In the genomic region with DNA sequence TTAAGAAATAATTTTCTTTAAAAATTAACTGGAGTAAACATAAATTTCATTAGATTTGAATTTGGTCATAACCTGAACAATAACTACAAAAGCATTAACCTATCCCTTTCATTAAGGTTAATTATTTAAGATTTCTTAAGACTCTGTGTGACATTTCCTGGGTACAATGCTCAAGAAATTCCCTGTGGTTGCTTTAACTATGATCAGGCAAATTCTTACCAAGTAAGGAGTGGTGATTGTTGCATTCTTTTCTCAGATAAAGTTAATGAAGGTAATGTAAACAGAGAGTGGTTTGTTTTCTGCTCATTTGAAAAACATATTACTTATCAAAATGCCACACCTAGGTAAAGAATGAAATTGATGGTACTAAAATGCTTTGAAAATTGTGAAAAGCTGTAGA, we compare ENCODE assay signal across 26 cellular contexts.
"Had no signal": no experiment of that assay in that cellular context is flagged by ENCODE, and none has a peak within 500 bp of the region (broad histone marks: within the 10 kb centered on the region; RNA-seq: fewer than 3 reads in every experiment).

No MANE protein-coding gene starts in this region.

- ATAC-seq: foreskin keratinocyte; gastroesophageal sphincter; heart right ventricle; naive thymus-derived CD4-positive, alpha-beta T cell; sciatic nerve; stimulated activated effector memory CD8-positive, alpha-beta T cell treated with anti-CD3 and anti-CD28 coated beads, Interleukin-12 subunit alpha, Interleukin-12 subunit beta, amount 100 ng/mL, for 72 hours had no signal

- DNase-seq: colonic mucosa; effector CD8-positive, alpha-beta T cell; endodermal cell; foreskin keratinocyte; glutamatergic neuron; heart right ventricle; hippocampal formation; midbrain; naive thymus-derived CD4-positive, alpha-beta T cell; occipital lobe; ovary; posterior cingulate gyrus; stimulated activated CD4-positive, alpha-beta T cell treated with anti-CD3 and anti-CD28 coated beads, Interleukin-2, amount 100 ng/mL, for 24 hours; stimulated activated CD4-positive, alpha-beta T cell treated with anti-CD3 and anti-CD28 coated beads, Interleukin-4, amount 100 ng/mL, for 24 hours; stimulated activated naive CD4-positive, alpha-beta T cell treated with Interleukin-2 at 50 U/mL for 16 hours; substantia nigra; testis; tibial artery had no signal

- H3K27ac ChIP-seq: colonic mucosa, epithelial cell of prostate, esophagus muscularis mucosa, foreskin keratinocyte, gastroesophageal sphincter, heart right ventricle, ovary, right atrium auricular region, testis, tibial artery had no signal

- FAIRE-seq: islet of Langerhans had no signal

- H3K4me3 ChIP-seq: colonic mucosa, esophagus muscularis mucosa, gastroesophageal sphincter, heart right ventricle, lung, ovary, right atrium auricular region, testis, tibial artery had no signal

- H3K27me3 ChIP-seq: colonic mucosa, esophagus muscularis mucosa, foreskin keratinocyte, gastroesophageal sphincter, ovary, right atrium auricular region, testis, tibial artery had no signal

- H3K9me3 ChIP-seq: colonic mucosa, esophagus muscularis mucosa, gastroesophageal sphincter, ovary, right atrium auricular region, testis, tibial artery had no signal

- H3K36me3 ChIP-seq: colonic mucosa, esophagus muscularis mucosa, gastroesophageal sphincter, heart right ventricle, ovary, right atrium auricular region, tibial artery had no signal

- H3K4me1 ChIP-seq: colonic mucosa, esophagus muscularis mucosa, foreskin keratinocyte, gastroesophageal sphincter, heart right ventricle, right atrium auricular region, testis, tibial artery had no signal
